ENCODE assay signal across 9 cellular contexts in genomic region chr7:131012477-131013031, GRCh38.
DNase-seq lines count a peak whose midpoint lies in the region; ATAC-seq and TF ChIP-seq lines count a peak whose summit lies in the region.
"Had no signal": no experiment of that assay in that cellular context is flagged by ENCODE, and none has a peak within 500 bp of the region (broad histone marks: within the 10 kb centered on the region; RNA-seq: fewer than 3 reads in every experiment).

No MANE protein-coding gene starts in this region.

- POLR2A ChIA-PET in CD8-positive, alpha-beta T cell (lab: Charles Lee): interaction anchor here (0.6 to 1.0 kb wide), 4 partner anchors 12 to 118 kb away, joined by 3 read pairs; no protein-coding TSS in a partner anchor
- POLR2A ChIA-PET in PC-9 (lab: Charles Lee; ENCODE audit: unreplicated experiment): interaction anchor here (0.7 kb wide), 1 partner anchor 52 kb away, joined by 3 read pairs; no protein-coding TSS in a partner anchor

- no peak for DNase-seq in CD8-positive, alpha-beta T cell
- DNase-seq in PC-9: no peak
- DNase-seq in osteoblast (ENCODE audit: insufficient read length, low spot score, missing footprints): peak; percentile 87
- no peak for DNase-seq in COLO668 (lab: John Stamatoyannopoulos, UW; ENCODE audit: unreplicated experiment)
- no peak for DNase-seq in midbrain (lab: John Stamatoyannopoulos, UW)
- DNase-seq: stimulated activated CD4-positive, alpha-beta T cell treated with anti-CD3 and anti-CD28 coated beads, Interleukin-2, amount 100 ng/mL, for 48 hours had no signal

- H3K4me1 ChIP-seq in CD8-positive, alpha-beta T cell (ENCODE audit: insufficient read depth, low read length): peaks cover 82% of the 10 kb centered on the region
- H3K4me1 ChIP-seq in PC-9 (replicated peaks; ENCODE audit: insufficient read depth) (peaks cover 99% of the 10 kb centered on the region), duodenal mucosa (ENCODE audit: control insufficient read depth in 1 of 2, insufficient read depth in 2 of 2, low read length in 2 of 2) (peaks cover 30 to 37% of the 10 kb centered on the region in 2 donors), osteoblast (ENCODE audit: insufficient read depth, low read length) (peaks cover 71% of the 10 kb centered on the region)

- no peak for ATAC-seq in CD8-positive, alpha-beta T cell
- no peak for ATAC-seq in GM21367 (IDR thresholded peaks at IDR 0.05; ENCODE audit: unreplicated experiment)
- ATAC-seq in GM19455 (IDR thresholded peaks at IDR 0.05; ENCODE audit: unreplicated experiment): no peak

- H3K27me3 ChIP-seq in CD8-positive, alpha-beta T cell (ENCODE audit: insufficient read depth, low read length): no peaks in the 10 kb centered on the region
- H3K27me3 ChIP-seq in PC-9 (ENCODE audit: insufficient read depth, low read depth) (no peaks in the 10 kb centered on the region), duodenal mucosa (ENCODE audit: control insufficient read depth in 1 of 2, insufficient read depth in 2 of 2, low read length in 2 of 2) (no peaks in the 10 kb centered on the region), osteoblast (ENCODE audit: insufficient read depth, low read length) (no peaks in the 10 kb centered on the region)

- no peaks in the 10 kb centered on the region for H3K9me3 ChIP-seq in CD8-positive, alpha-beta T cell (ENCODE audit: low read length)
- no peaks in the 10 kb centered on the region for H3K9me3 ChIP-seq in PC-9 (ENCODE audit: insufficient read depth, low read depth)
- H3K9me3 ChIP-seq in duodenal mucosa (ENCODE audit: control insufficient read depth in 1 of 2, low read length in 2 of 2): no peaks in the 10 kb centered on the region
- no peaks in the 10 kb centered on the region for H3K9me3 ChIP-seq in osteoblast (ENCODE audit: low read depth, low read length)

- peaks cover 94% of the 10 kb centered on the region for H3K4me1 Mint-ChIP-seq in CD8-positive, alpha-beta T cell (ENCODE audit: low read depth)

- H3K36me3 ChIP-seq in CD8-positive, alpha-beta T cell (ENCODE audit: insufficient read depth, low read length): no peaks in the 10 kb centered on the region
- H3K36me3 ChIP-seq in PC-9 (ENCODE audit: low read depth) (peaks cover 29% of the 10 kb centered on the region; the same call in 1 of the 2 replicates), duodenal mucosa (ENCODE audit: control insufficient read depth in 1 of 2, insufficient read depth in 2 of 2, low read length in 2 of 2) (no peaks in the 10 kb centered on the region), osteoblast (ENCODE audit: insufficient read depth, low read length) (no peaks in the 10 kb centered on the region)

- H3K9me2 ChIP-seq in PC-9 (ENCODE audit: insufficient read depth): no peaks in the 10 kb centered on the region

- H3K4me3 Mint-ChIP-seq in CD8-positive, alpha-beta T cell: peak overlapping the region; percentile 35

- no peak overlapping the region for H3K9ac ChIP-seq in duodenal mucosa (ENCODE audit: low read depth in 1 of 2, low read length in 2 of 2)

- H4K20me1 ChIP-seq in PC-9 (ENCODE audit: insufficient read depth) (peaks cover 50% of the 10 kb centered on the region), osteoblast (ENCODE audit: insufficient read depth, low read length) (peaks cover 16% of the 10 kb centered on the region)

- H3K79me2 ChIP-seq in PC-9 (ENCODE audit: low read depth): peaks cover 100% of the 10 kb centered on the region
- H3K79me2 ChIP-seq in osteoblast (ENCODE audit: insufficient read depth, low read length): peaks cover 83% of the 10 kb centered on the region

- CTCF ChIA-PET in CD8-positive, alpha-beta T cell (lab: Charles Lee): interaction anchor here (0.6 to 2.1 kb wide), 9 partner anchors 11 to 119 kb away, joined by 3 to 11 read pairs (median 3); no protein-coding TSS in a partner anchor
- CTCF ChIA-PET in PC-9 (lab: Charles Lee): interaction anchor here (0.6 kb wide), 1 partner anchor 28 kb away, joined by 3 read pairs; no protein-coding TSS in a partner anchor

- no peak for TF ChIP-seq CTCF in CD8-positive, alpha-beta T cell (IDR thresholded peaks at IDR 0.05)
- TF ChIP-seq CTCF in PC-9 (conservative IDR thresholded peaks at IDR 0.05): no peak
- no peak for TF ChIP-seq CTCF in osteoblast (IDR thresholded peaks at IDR 0.05; ENCODE audit: extremely low read depth, low read depth, low read length)

- H2AFZ ChIP-seq in PC-9 (no peak overlapping the region), osteoblast (ENCODE audit: low read length) (no peak overlapping the region)

- no peak overlapping the region for H3K27ac ChIP-seq in CD8-positive, alpha-beta T cell (ENCODE audit: low read depth, low read length)
- peak overlapping the region; percentile 60 for H3K27ac ChIP-seq in PC-9
- H3K27ac ChIP-seq in duodenal mucosa (ENCODE audit: low read depth, low read length): peak overlapping the region; percentile 23
- H3K27ac ChIP-seq in osteoblast (ENCODE audit: low read depth, low read length): peak overlapping the region; percentile 98

- H3F3A ChIP-seq in PC-9 (ENCODE audit: insufficient read depth, low read depth): peaks cover 94% of the 10 kb centered on the region

- H3K9me3 Mint-ChIP-seq in CD8-positive, alpha-beta T cell: no peaks in the 10 kb centered on the region

- H3K4me3 ChIP-seq in CD8-positive, alpha-beta T cell (ENCODE audit: low read depth, low read length): no peak overlapping the region
- H3K4me3 ChIP-seq in PC-9: no peak overlapping the region
- H3K4me3 ChIP-seq in duodenal mucosa (ENCODE audit: low read depth in 1 of 2, low read length in 2 of 2): no peak overlapping the region
- peak overlapping the region; percentile 2 for H3K4me3 ChIP-seq in osteoblast (ENCODE audit: insufficient read depth, low read length)

- no TSS peak for BruUV-seq in PC-9 (replicated peaks; lab: Mats Ljungman, UMichigan)

- peak overlapping the region; percentile 53 for H3K4me2 ChIP-seq in PC-9
- peak overlapping the region; percentile 54 for H3K4me2 ChIP-seq in osteoblast (ENCODE audit: insufficient read depth, low read length)

- H3K27ac Mint-ChIP-seq in CD8-positive, alpha-beta T cell: peak overlapping the region; percentile 71

- intact Hi-C loops in CD8-positive, alpha-beta T cell (cut with DNase I, micrococcal nuclease): loop anchor here in 1 of 2 experiments (5.0 kb wide), 1 partner anchor 100 kb away; no protein-coding TSS in a partner anchor
- intact Hi-C loops in PC-9 (cut with micrococcal nuclease; ENCODE audit: unreplicated experiment): no loop called here

- H3K27me3 Mint-ChIP-seq in CD8-positive, alpha-beta T cell (ENCODE audit: low read depth): no peaks in the 10 kb centered on the region

- H3K36me3 Mint-ChIP-seq in CD8-positive, alpha-beta T cell: peaks cover 34% of the 10 kb centered on the region
